In the genomic region with DNA sequence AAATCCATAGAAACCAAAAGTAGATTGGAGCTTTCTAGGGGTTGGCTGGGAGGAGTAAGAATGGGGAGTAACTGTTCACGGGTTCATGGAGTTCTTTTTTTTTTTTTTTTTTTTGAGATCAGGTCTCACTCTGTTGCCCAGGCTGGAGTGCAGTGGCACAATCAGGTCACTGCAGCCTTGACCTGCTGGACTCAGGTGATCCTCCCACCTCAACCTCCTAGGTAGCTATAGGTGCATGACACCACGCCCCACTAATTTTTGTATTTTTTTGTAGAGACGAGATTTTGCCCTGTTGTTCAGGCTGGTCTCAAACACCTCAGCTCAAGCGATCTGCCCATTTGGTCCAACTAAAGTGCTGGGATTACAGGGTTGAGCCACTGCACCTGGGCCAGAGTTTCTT, we compare ENCODE assay signal across 1 cellular context.
TF ChIP-seq lines count a peak whose summit lies in the region.

No MANE protein-coding gene starts in this region.

TF ChIP-seq in WTC11, 78 proteins besides CTCF, POLR2A, EP300 and RAD21 (continued from another document):
- TF ChIP-seq ZNF219 (CRISPR knock-in tag; IDR thresholded peaks at IDR 0.05; ENCODE audit: borderline replicate concordance) (no peak), ESRRA (CRISPR knock-in tag; IDR thresholded peaks at IDR 0.05; ENCODE audit: borderline replicate concordance) (no peak), ZNF263 (CRISPR knock-in tag; IDR thresholded peaks at IDR 0.05; ENCODE audit: low read depth) (no peak), KAT7 (CRISPR knock-in tag; IDR thresholded peaks at IDR 0.05; ENCODE audit: borderline replicate concordance) (no peak), TP53 (CRISPR knock-in tag; IDR thresholded peaks at IDR 0.05) (no peak), PRRX2 (CRISPR knock-in tag; IDR thresholded peaks at IDR 0.05) (no peak), SMAD3 (CRISPR knock-in tag; IDR thresholded peaks at IDR 0.05; ENCODE audit: borderline replicate concordance) (no peak), OVOL2 (CRISPR knock-in tag; IDR thresholded peaks at IDR 0.05; ENCODE audit: borderline replicate concordance) (no peak), NFATC4 (CRISPR knock-in tag; IDR thresholded peaks at IDR 0.05) (no peak)
- TF ChIP-seq, protein P1, sequence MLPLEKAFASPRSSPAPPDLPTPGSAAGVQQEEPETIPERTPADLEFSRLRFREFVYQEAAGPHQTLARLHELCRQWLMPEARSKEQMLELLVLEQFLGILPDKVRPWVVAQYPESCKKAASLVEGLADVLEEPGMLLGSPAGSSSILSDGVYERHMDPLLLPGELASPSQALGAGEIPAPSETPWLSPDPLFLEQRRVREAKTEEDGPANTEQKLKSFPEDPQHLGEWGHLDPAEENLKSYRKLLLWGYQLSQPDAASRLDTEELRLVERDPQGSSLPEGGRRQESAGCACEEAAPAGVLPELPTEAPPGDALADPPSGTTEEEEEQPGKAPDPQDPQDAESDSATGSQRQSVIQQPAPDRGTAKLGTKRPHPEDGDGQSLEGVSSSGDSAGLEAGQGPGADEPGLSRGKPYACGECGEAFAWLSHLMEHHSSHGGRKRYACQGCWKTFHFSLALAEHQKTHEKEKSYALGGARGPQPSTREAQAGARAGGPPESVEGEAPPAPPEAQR (CRISPR knock-in tag; IDR thresholded peaks at IDR 0.05): no peak
- TF ChIP-seq, protein P2, sequence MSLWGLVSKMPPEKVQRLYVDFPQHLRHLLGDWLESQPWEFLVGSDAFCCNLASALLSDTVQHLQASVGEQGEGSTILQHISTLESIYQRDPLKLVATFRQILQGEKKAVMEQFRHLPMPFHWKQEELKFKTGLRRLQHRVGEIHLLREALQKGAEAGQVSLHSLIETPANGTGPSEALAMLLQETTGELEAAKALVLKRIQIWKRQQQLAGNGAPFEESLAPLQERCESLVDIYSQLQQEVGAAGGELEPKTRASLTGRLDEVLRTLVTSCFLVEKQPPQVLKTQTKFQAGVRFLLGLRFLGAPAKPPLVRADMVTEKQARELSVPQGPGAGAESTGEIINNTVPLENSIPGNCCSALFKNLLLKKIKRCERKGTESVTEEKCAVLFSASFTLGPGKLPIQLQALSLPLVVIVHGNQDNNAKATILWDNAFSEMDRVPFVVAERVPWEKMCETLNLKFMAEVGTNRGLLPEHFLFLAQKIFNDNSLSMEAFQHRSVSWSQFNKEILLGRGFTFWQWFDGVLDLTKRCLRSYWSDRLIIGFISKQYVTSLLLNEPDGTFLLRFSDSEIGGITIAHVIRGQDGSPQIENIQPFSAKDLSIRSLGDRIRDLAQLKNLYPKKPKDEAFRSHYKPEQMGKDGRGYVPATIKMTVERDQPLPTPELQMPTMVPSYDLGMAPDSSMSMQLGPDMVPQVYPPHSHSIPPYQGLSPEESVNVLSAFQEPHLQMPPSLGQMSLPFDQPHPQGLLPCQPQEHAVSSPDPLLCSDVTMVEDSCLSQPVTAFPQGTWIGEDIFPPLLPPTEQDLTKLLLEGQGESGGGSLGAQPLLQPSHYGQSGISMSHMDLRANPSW (CRISPR knock-in tag; conservative IDR thresholded peaks at IDR 0.05; ENCODE audit: low read depth): no peak
- TF ChIP-seq, protein P3, sequence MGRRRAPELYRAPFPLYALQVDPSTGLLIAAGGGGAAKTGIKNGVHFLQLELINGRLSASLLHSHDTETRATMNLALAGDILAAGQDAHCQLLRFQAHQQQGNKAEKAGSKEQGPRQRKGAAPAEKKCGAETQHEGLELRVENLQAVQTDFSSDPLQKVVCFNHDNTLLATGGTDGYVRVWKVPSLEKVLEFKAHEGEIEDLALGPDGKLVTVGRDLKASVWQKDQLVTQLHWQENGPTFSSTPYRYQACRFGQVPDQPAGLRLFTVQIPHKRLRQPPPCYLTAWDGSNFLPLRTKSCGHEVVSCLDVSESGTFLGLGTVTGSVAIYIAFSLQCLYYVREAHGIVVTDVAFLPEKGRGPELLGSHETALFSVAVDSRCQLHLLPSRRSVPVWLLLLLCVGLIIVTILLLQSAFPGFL (CRISPR knock-in tag; IDR thresholded peaks at IDR 0.05; ENCODE audit: borderline replicate concordance): no peak
